23 cellular contexts compared by ENCODE assay signal in genomic region chr2:85987266-85988178, GRCh38.
DNase-seq lines count a peak whose midpoint lies in the region; ATAC-seq and TF ChIP-seq lines count a peak whose summit lies in the region.
"Had no signal": no experiment of that assay in that cellular context is flagged by ENCODE, and none has a peak within 500 bp of the region (broad histone marks: within the 10 kb centered on the region; RNA-seq: fewer than 3 reads in every experiment).

No MANE protein-coding gene starts in this region.

- peaks cover 33% of the 10 kb centered on the region for H3K27me3 ChIP-seq in left ventricle myocardium inferior (ENCODE audit: low read depth)
- H3K27me3 ChIP-seq in suprapubic skin: no peaks in the 10 kb centered on the region
- H3K27me3 ChIP-seq: BE2C had no signal

- peak overlapping the region; percentile 26 for H3K27ac Mint-ChIP-seq in T-helper 1 cell treated with Interleukin-12 subunit alpha and Interleukin-12 subunit beta and Interleukin-4 antibody, amounts not matched to agents 30 μg/mL and 1 μg/mL, for 36 hours
- H3K27ac Mint-ChIP-seq in activated T-cell treated with anti-CD3 and anti-CD28 coated beads, Interleukin-2, amount 50 U/mL, for 72 hours: no peak overlapping the region

- H3K36me3 ChIP-seq in left ventricle myocardium inferior (no peaks in the 10 kb centered on the region), suprapubic skin (no peaks in the 10 kb centered on the region)
- H3K36me3 ChIP-seq: BE2C, heart left ventricle had no signal

- H3K4me1 Mint-ChIP-seq in T-helper 1 cell treated with Interleukin-12 subunit alpha and Interleukin-12 subunit beta and Interleukin-4 antibody, amounts not matched to agents 30 μg/mL and 1 μg/mL, for 36 hours (ENCODE audit: low read depth): peaks cover 16% of the 10 kb centered on the region
- H3K4me1 Mint-ChIP-seq in activated T-cell treated with anti-CD3 and anti-CD28 coated beads, Interleukin-2, amount 50 U/mL, for 72 hours (ENCODE audit: low read depth): no peaks in the 10 kb centered on the region

- TF ChIP-seq CTCF in left ventricle myocardium inferior (IDR thresholded peaks at IDR 0.05; ENCODE audit: borderline replicate concordance) (no peak), omental fat pad (IDR thresholded peaks at IDR 0.05) (no peak), suprapubic skin (IDR thresholded peaks at IDR 0.05) (no peak)

- peak; percentile 65 for ATAC-seq in omental fat pad (ENCODE audit: low FRiP score)
- ATAC-seq in activated T-cell treated with anti-CD3 and anti-CD28 coated beads, Interleukin-2, amount 50 U/mL, for 72 hours (replicated peaks in 1 of 2): no peak

- TF ChIP-seq POLR2A in suprapubic skin (IDR thresholded peaks at IDR 0.05): no peak

- H3K4me3 ChIP-seq in left ventricle myocardium inferior: no peak overlapping the region
- no peak overlapping the region for H3K4me3 ChIP-seq in suprapubic skin
- H3K4me3 ChIP-seq: heart left ventricle had no signal

- H3K27me3 Mint-ChIP-seq in T-helper 1 cell treated with Interleukin-12 subunit alpha and Interleukin-12 subunit beta and Interleukin-4 antibody, amounts not matched to agents 30 μg/mL and 1 μg/mL, for 36 hours (ENCODE audit: low read depth): peaks cover 2% of the 10 kb centered on the region
- no peaks in the 10 kb centered on the region for H3K27me3 Mint-ChIP-seq in activated T-cell treated with anti-CD3 and anti-CD28 coated beads, Interleukin-2, amount 50 U/mL, for 72 hours (ENCODE audit: low read depth)

- no peaks in the 10 kb centered on the region for H3K9me3 Mint-ChIP-seq in T-helper 1 cell treated with Interleukin-12 subunit alpha and Interleukin-12 subunit beta and Interleukin-4 antibody, amounts not matched to agents 30 μg/mL and 1 μg/mL, for 36 hours
- no peaks in the 10 kb centered on the region for H3K9me3 Mint-ChIP-seq in activated T-cell treated with anti-CD3 and anti-CD28 coated beads, Interleukin-2, amount 50 U/mL, for 72 hours

- H3K4me3 Mint-ChIP-seq in T-helper 1 cell treated with Interleukin-12 subunit alpha and Interleukin-12 subunit beta and Interleukin-4 antibody, amounts not matched to agents 30 μg/mL and 1 μg/mL, for 36 hours: no peak overlapping the region
- no peak overlapping the region for H3K4me3 Mint-ChIP-seq in activated T-cell treated with anti-CD3 and anti-CD28 coated beads, Interleukin-2, amount 50 U/mL, for 72 hours

- H3K27ac ChIP-seq in left ventricle myocardium inferior (replicated peaks): peak overlapping the region; percentile 65
- H3K27ac ChIP-seq in suprapubic skin: peak overlapping the region; percentile 76
- H3K27ac ChIP-seq: 22Rv1 had no signal

- H3K36me3 Mint-ChIP-seq in T-helper 1 cell treated with Interleukin-12 subunit alpha and Interleukin-12 subunit beta and Interleukin-4 antibody, amounts not matched to agents 30 μg/mL and 1 μg/mL, for 36 hours (ENCODE audit: low read depth): peaks cover under 1% of the 10 kb centered on the region
- H3K36me3 Mint-ChIP-seq in activated T-cell treated with anti-CD3 and anti-CD28 coated beads, Interleukin-2, amount 50 U/mL, for 72 hours (ENCODE audit: insufficient read depth in 2 of 2): no peaks in the 10 kb centered on the region

- TF ChIP-seq EP300 in suprapubic skin (IDR thresholded peaks at IDR 0.05): no peak

- H3K4me1 ChIP-seq in left ventricle myocardium inferior (no peaks in the 10 kb centered on the region), suprapubic skin (peaks cover 19% of the 10 kb centered on the region)
- H3K4me1 ChIP-seq: BE2C, Caco-2 had no signal

- 56% methylated on average over 6 of the region's 6 CpGs for WGBS in suprapubic skin

- intact Hi-C loops in left ventricle myocardium inferior (cut with micrococcal nuclease): no loop called here

- DNase-seq in T-helper 1 cell (no peak), left ventricle myocardium inferior (no peak), omental fat pad (ENCODE audit: low spot score) (no peak), suprapubic skin (ENCODE audit: low spot score in 2 of 2) (peak in 1 of 2 donors; percentile 56), NCI-H748 (lab: John Stamatoyannopoulos, UW; ENCODE audit: unreplicated experiment) (no peak), NCI-H2107 (lab: John Stamatoyannopoulos, UW) (no peak)
- DNase-seq in activated T-cell treated with anti-CD3 and anti-CD28 coated beads, Interleukin-2, amount 50 U/mL, for 72 hours: no peak
- DNase-seq: activated CD4-positive, alpha-beta T cell treated with anti-CD3 and anti-CD28 coated beads, Interleukin-2, amount 50 U/mL, for 4 hours; activated naive CD4-positive, alpha-beta T cell treated with Interleukin-2 at 50 U/mL for 16 hours; activated T-cell treated with anti-CD3 and anti-CD28 coated beads, Interleukin-2, amount 50 U/mL, for 1 hour; aorta; BE2C; Caco-2; cerebellar nuclear complex; effector memory CD4-positive, alpha-beta T cell; KBM-7; NCI-H187; NCI-H345; posterior cingulate gyrus; stimulated activated CD4-positive, alpha-beta T cell treated with anti-CD3 and anti-CD28 coated beads, Interleukin-15, amount 100 ng/mL, for 24 hours had no signal

- H3K9me3 ChIP-seq in left ventricle myocardium inferior (replicated peaks): no peaks in the 10 kb centered on the region
- H3K9me3 ChIP-seq in suprapubic skin: no peaks in the 10 kb centered on the region
- H3K9me3 ChIP-seq: BE2C, Caco-2, heart left ventricle had no signal
